In the genomic region with DNA sequence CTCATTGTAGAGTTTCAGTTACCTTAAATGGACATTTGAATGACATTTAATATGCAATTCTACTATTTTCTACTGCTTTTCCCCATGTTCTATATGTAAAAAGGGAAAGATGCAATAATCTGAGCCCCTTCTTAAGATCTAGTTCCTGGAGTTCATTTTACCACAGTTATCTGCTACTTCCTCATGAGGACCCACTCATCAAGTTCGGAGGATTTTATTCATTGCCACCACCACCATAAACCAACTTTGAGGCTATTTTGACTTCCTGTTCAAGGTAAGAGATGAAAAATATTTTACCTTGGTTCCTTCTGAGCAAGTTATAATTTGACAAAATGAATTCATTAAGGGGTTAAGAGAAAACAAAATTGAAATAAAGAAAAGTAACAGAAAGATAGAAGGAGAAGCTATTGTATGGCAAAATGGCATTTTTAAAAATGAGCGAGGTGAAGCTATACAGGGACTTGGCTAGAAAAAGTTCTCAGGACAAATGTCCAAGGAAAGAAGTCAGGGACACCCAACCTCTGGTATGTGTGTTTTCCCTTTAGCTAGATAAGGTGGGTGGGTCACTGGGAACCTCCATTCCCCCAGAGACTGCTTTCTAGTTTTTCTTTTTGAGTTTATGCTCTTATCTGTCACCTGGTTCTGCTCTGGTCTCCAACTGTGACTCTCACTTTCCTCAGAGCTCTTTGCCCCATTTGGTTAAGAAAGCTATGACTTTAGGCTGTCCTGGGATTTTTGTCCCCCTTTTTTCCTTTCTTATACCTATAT, we compare ENCODE assay signal across 16 cellular contexts. TPM values are rescaled to one million over a fixed set of nuclear protein-coding genes. Genes with fewer than 3 reads are reported as not detected.
A peak's percentile ranks its signal among the peaks of the same experiment; 100 is the strongest.
DNase-seq lines count a peak whose midpoint lies in the region; ATAC-seq and TF ChIP-seq lines count a peak whose summit lies in the region.
"Had no signal": no experiment of that assay in that cellular context is flagged by ENCODE, and none has a peak within 500 bp of the region (broad histone marks: within the 10 kb centered on the region; RNA-seq: fewer than 3 reads in every experiment).

No MANE protein-coding gene starts in this region.

- no peak for TF ChIP-seq CTCF in ascending aorta (IDR thresholded peaks at IDR 0.05)

- DNase-seq in activated CD4-positive, alpha-beta T cell treated with anti-CD3 and anti-CD28 coated beads for 48 hours = no peak
- no peak for DNase-seq in ascending aorta (ENCODE audit: low spot score in 2 of 2)
- DNase-seq in H7 = no peak
- DNase-seq: activated naive CD4-positive, alpha-beta T cell; brain microvascular endothelial cell; EL; HFFc6; NCI-H2107; NCI-H748 treated with DMSO at 0.1 percent for 48 hours; WERI-Rb-1 had no signal

- H3K4me3 ChIP-seq in ascending aorta (no peak overlapping the region), H7 (ENCODE audit: insufficient read depth, low read depth, low read length) (no peak overlapping the region)
- H3K4me3 ChIP-seq: esophagus muscularis mucosa had no signal

- no peak overlapping the region for H3K27ac ChIP-seq in ascending aorta
- H3K27ac ChIP-seq: brain microvascular endothelial cell, esophagus muscularis mucosa, WERI-Rb-1 had no signal

- H3K36me3 ChIP-seq in ascending aorta (no peaks in the 10 kb centered on the region), H7 (replicated peaks; ENCODE audit: control insufficient read depth, insufficient read depth, low read length) (no peaks in the 10 kb centered on the region)
- H3K36me3 ChIP-seq: brain microvascular endothelial cell, esophagus muscularis mucosa, WERI-Rb-1 had no signal

- ATAC-seq in GM18505 (IDR thresholded peaks at IDR 0.05; ENCODE audit: unreplicated experiment) = peak; percentile 64
- ATAC-seq in GM19395 (IDR thresholded peaks at IDR 0.05; ENCODE audit: unreplicated experiment) = peak; percentile 69
- ATAC-seq in HG02678 (IDR thresholded peaks at IDR 0.05; ENCODE audit: unreplicated experiment) = peak; percentile 68
- peak; percentile 88 for ATAC-seq in HG03432 (IDR thresholded peaks at IDR 0.05; ENCODE audit: unreplicated experiment)
- no peak for ATAC-seq in GM21528 (IDR thresholded peaks at IDR 0.05; ENCODE audit: low FRiP score, unreplicated experiment)

- intact Hi-C loops in ascending aorta (cut with DNase I) = no loop called here

- H3K9me3 ChIP-seq in ascending aorta = no peaks in the 10 kb centered on the region
- H3K9me3 ChIP-seq: esophagus muscularis mucosa had no signal

- no peaks in the 10 kb centered on the region for H3K4me1 ChIP-seq in ascending aorta
- H3K4me1 ChIP-seq: esophagus muscularis mucosa had no signal

- no peak for TF ChIP-seq POLR2A in GM18505 (IDR thresholded peaks at IDR 0.05; ENCODE audit: borderline replicate concordance, extremely low read depth, insufficient read depth, insufficient read length)

- H3K27me3 ChIP-seq in ascending aorta (no peaks in the 10 kb centered on the region), H7 (ENCODE audit: control insufficient read depth, insufficient read depth, low read length) (no peaks in the 10 kb centered on the region)
- H3K27me3 ChIP-seq: brain microvascular endothelial cell, esophagus muscularis mucosa had no signal

RNA-seq across cellular contexts. Expression of gene FAM3C, which starts 14.9 kb away (rescaled TPM):
- total RNA-seq in ascending aorta = 27.6 TPM
- 30.3 and 34.9 TPM in 2 replicates for total RNA-seq in H7 (2014; rRNA removed; shearing (Covaris generic))
